ENCODE assay signal across 20 cellular contexts in the genomic region with DNA sequence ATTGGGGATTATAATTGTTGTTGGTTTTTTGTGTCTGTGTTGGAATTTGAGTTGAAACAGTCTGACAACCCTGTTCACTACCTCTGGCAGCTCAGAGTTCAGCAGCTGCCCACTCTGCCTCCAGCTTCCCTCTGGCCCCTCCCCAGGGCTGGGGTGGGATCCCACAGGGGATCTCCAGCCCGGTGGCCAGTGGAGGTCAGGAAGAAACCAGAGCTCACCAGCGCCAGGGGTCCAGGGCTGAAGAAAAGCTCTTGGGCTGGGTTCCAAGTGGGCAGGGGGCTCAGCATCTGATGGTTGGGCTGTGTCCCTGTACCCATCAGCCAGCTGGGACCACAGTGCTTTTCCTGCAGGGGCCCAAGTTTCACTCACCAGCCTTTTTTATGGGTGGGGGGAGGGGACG. TPM values are rescaled to one million over a fixed set of nuclear protein-coding genes. Genes with fewer than 3 reads are reported as not detected.
DNase-seq lines count a peak whose midpoint lies in the region; ATAC-seq and TF ChIP-seq lines count a peak whose summit lies in the region.
"Had no signal": no experiment of that assay in that cellular context is flagged by ENCODE, and none has a peak within 500 bp of the region (broad histone marks: within the 10 kb centered on the region; RNA-seq: fewer than 3 reads in every experiment).

No MANE protein-coding gene starts in this region.

- TF ChIP-seq POLR2A in spleen (IDR thresholded peaks at IDR 0.05): no peak

- no peak overlapping the region for H2AFZ ChIP-seq in Loucy (ENCODE audit: low read length)
- H2AFZ ChIP-seq in Karpas-422 (ENCODE audit: low read length): no peak overlapping the region
- H2AFZ ChIP-seq: GM23248 had no signal

- H4K20me1 ChIP-seq in Loucy (ENCODE audit: insufficient read depth, low read length, poor library complexity, severe bottlenecking) (no peaks in the 10 kb centered on the region), Karpas-422 (ENCODE audit: insufficient read depth, low read depth, low read length) (no peaks in the 10 kb centered on the region)

- peak overlapping the region; percentile 48 for H3K27ac ChIP-seq in WERI-Rb-1
- H3K27ac ChIP-seq in endodermal cell (ENCODE audit: low read depth, low read length): no peak overlapping the region
- H3K27ac ChIP-seq in spleen: no peak overlapping the region
- H3K27ac ChIP-seq in substantia nigra (ENCODE audit: low read depth, low read length, poor library complexity, severe bottlenecking): no peak overlapping the region
- H3K27ac ChIP-seq in Karpas-422 (ENCODE audit: low read length): no peak overlapping the region
- H3K27ac ChIP-seq: A549, GM23248 had no signal

- peaks cover 4% of the 10 kb centered on the region for H3K27me3 Mint-ChIP-seq in endodermal cell (ENCODE audit: insufficient read depth)
- H3K27me3 Mint-ChIP-seq: CD4-positive, alpha-beta memory T cell had no signal

- no peaks in the 10 kb centered on the region for H3F3A ChIP-seq in Loucy (ENCODE audit: low read depth)

- ATAC-seq in SK-N-SH treated with all-trans-retinoic acid at 6 μM for 48 hours: no peak
- ATAC-seq: A549, HCT116 had no signal

- H3K4me1 Mint-ChIP-seq in endodermal cell: peaks cover 5% of the 10 kb centered on the region

- peaks cover 7% of the 10 kb centered on the region for H3K4me1 ChIP-seq in Loucy (ENCODE audit: insufficient read depth, low read length, poor library complexity, severe bottlenecking)
- no peaks in the 10 kb centered on the region for H3K4me1 ChIP-seq in endodermal cell (ENCODE audit: control insufficient read depth, insufficient read depth, low read length)
- H3K4me1 ChIP-seq in spleen: peaks cover 3 to 28% (median 17%) of the 10 kb centered on the region in 6 donors
- no peaks in the 10 kb centered on the region for H3K4me1 ChIP-seq in Karpas-422 (ENCODE audit: low read length)
- H3K4me1 ChIP-seq: Caco-2 had no signal

- intact Hi-C loops in spleen (cut with DNase I; ENCODE audit: low total_unique reads): no loop called here

- H3K4me3 Mint-ChIP-seq in endodermal cell: no peak overlapping the region
- H3K4me3 Mint-ChIP-seq: CD4-positive, alpha-beta memory T cell; H9 had no signal

- H3K79me2 ChIP-seq in Loucy (ENCODE audit: insufficient read depth, low read length) (peaks cover 14% of the 10 kb centered on the region), Karpas-422 (ENCODE audit: low read length) (no peaks in the 10 kb centered on the region)

- no peak overlapping the region for H3K9ac ChIP-seq in Loucy (ENCODE audit: low read depth, low read length, poor library complexity, severe bottlenecking)
- no peak overlapping the region for H3K9ac ChIP-seq in endodermal cell (ENCODE audit: extremely low read depth, low read length, poor library complexity, severe bottlenecking)
- H3K9ac ChIP-seq in Karpas-422 (ENCODE audit: low read length): no peak overlapping the region
- H3K9ac ChIP-seq: GM23248 had no signal

- H3K4me2 ChIP-seq in Loucy (ENCODE audit: low read depth, low read length, poor library complexity, severe bottlenecking) (peak overlapping the region; percentile 67), Karpas-422 (ENCODE audit: low read depth, low read length, poor library complexity, severe bottlenecking) (no peak overlapping the region)
- H3K4me2 ChIP-seq: A549 had no signal

- H3K27me3 ChIP-seq in Loucy (ENCODE audit: insufficient read depth, low read length, poor library complexity, severe bottlenecking) (no peaks in the 10 kb centered on the region), WERI-Rb-1 (ENCODE audit: insufficient read depth, low read depth, severe bottlenecking) (no peaks in the 10 kb centered on the region), endodermal cell (ENCODE audit: control insufficient read depth, insufficient read depth, low read length, poor library complexity, severe bottlenecking) (no peaks in the 10 kb centered on the region), spleen (replicated peaks in 1 of 7) (no peaks in the 10 kb centered on the region), Karpas-422 (ENCODE audit: low read length) (no peaks in the 10 kb centered on the region)

- TF ChIP-seq CTCF in Loucy (conservative IDR thresholded peaks at IDR 0.05; ENCODE audit: low read length): no peak
- TF ChIP-seq CTCF in WERI-Rb-1 (IDR thresholded peaks at IDR 0.05; ENCODE audit: low read depth, low read length): no peak
- TF ChIP-seq CTCF in endodermal cell (conservative IDR thresholded peaks at IDR 0.05): no peak
- no peak for TF ChIP-seq CTCF in spleen (IDR thresholded peaks at IDR 0.05 in 8 of 11, conservative IDR thresholded peaks at IDR 0.05 in 3 of 11)

- no peaks in the 10 kb centered on the region for H3K36me3 ChIP-seq in Loucy (ENCODE audit: insufficient read depth, low read length)
- no peaks in the 10 kb centered on the region for H3K36me3 ChIP-seq in WERI-Rb-1
- H3K36me3 ChIP-seq in endodermal cell (ENCODE audit: control insufficient read depth, insufficient read depth, low read length): no peaks in the 10 kb centered on the region
- H3K36me3 ChIP-seq in spleen: peaks cover 0 to 11% (median 0%) of the 10 kb centered on the region in 6 donors
- no peaks in the 10 kb centered on the region for H3K36me3 ChIP-seq in Karpas-422 (ENCODE audit: insufficient read depth, low read length)

- H3K9me3 ChIP-seq in Loucy (ENCODE audit: insufficient read depth, low read depth, low read length): no peaks in the 10 kb centered on the region
- no peaks in the 10 kb centered on the region for H3K9me3 ChIP-seq in WERI-Rb-1 (ENCODE audit: severe bottlenecking)
- H3K9me3 ChIP-seq in endodermal cell (ENCODE audit: control insufficient read depth, low read length): no peaks in the 10 kb centered on the region
- H3K9me3 ChIP-seq in spleen: no peaks in the 10 kb centered on the region
- no peaks in the 10 kb centered on the region for H3K9me3 ChIP-seq in Karpas-422 (ENCODE audit: low read length)
- H3K9me3 ChIP-seq: A549, Caco-2 had no signal

- no peaks in the 10 kb centered on the region for H3K9me2 ChIP-seq in Loucy (replicated peaks; ENCODE audit: low read depth, low read length)
- H3K9me2 ChIP-seq in Karpas-422 (replicated peaks; ENCODE audit: insufficient read depth, low read length): no peaks in the 10 kb centered on the region

- no peak overlapping the region for H3K27ac Mint-ChIP-seq in endodermal cell
- H3K27ac Mint-ChIP-seq: H9 had no signal

- 86 to 100% methylated on average over 1 to 3 of the region's 3 CpGs for WGBS in endodermal cell (ENCODE audit: insufficient coverage in 1 of 2, insufficient read length in 1 of 2), 2 experiments
- WGBS in spleen, 5 donors: 43 to 94% (median 86%) methylated on average over 1 to 3 of the region's 3 CpGs

- H3K36me3 Mint-ChIP-seq in endodermal cell (ENCODE audit: low read depth): no peaks in the 10 kb centered on the region
- H3K36me3 Mint-ChIP-seq: CD4-positive, alpha-beta memory T cell had no signal

- H3K9me3 Mint-ChIP-seq in endodermal cell: no peaks in the 10 kb centered on the region
- H3K9me3 Mint-ChIP-seq: CD4-positive, alpha-beta memory T cell had no signal

- H3K4me3 ChIP-seq in Loucy (ENCODE audit: low read length, poor library complexity, severe bottlenecking) (no peak overlapping the region), WERI-Rb-1 (ENCODE audit: low read depth, low read length) (no peak overlapping the region), endodermal cell (ENCODE audit: low read length) (no peak overlapping the region), spleen (no peak overlapping the region), Karpas-422 (ENCODE audit: low read length) (no peak overlapping the region)
- H3K4me3 ChIP-seq: A549, GM23248 had no signal

- no peak for DNase-seq in WERI-Rb-1
- DNase-seq in endodermal cell: peak; percentile 35
- peak; percentile 63 for DNase-seq in spleen
- DNase-seq in substantia nigra (lab: John Stamatoyannopoulos, UW): no peak
- no peak for DNase-seq in Karpas-422
- DNase-seq: 8988T; ACHN; C1 segment of cervical spinal cord; Caco-2; CD4-positive, alpha-beta memory T cell; DMS153; DND-41; GM23248; H9 had no signal

TF ChIP-seq in SK-N-SH treated with all-trans-retinoic acid at 6 μM for 48 hours, 23 proteins besides CTCF, POLR2A, EP300 and RAD21:
- TF ChIP-seq SNAI2 (CRISPR knock-in tag; IDR thresholded peaks at IDR 0.05) (no peak), PPARA (CRISPR knock-in tag; IDR thresholded peaks at IDR 0.05; ENCODE audit: borderline replicate concordance) (no peak)

RNA-seq across cellular contexts. Expression of gene NCL, which starts 16.5 kb away (rescaled TPM):
- total RNA-seq in endodermal cell (100 to 1,000 TPM; 774 to 785 TPM), spleen (100 to 1,000 TPM; 133 to 424 (median 306) TPM)
- polyA plus RNA-seq in endodermal cell (2013, experiment 1 of 2): 504 TPM
- 496 TPM for polyA plus RNA-seq in endodermal cell (2013, experiment 2 of 2)
- polyA plus RNA-seq in spleen: 100 to 1,000 TPM; 113 to 161 (median 152) TPM
- total RNA-seq in Karpas-422 (2014; rRNA removed; shearing (Covaris generic); ENCODE audit: low replicate concordance): 200 and 291 TPM in 2 replicates

RNA-seq across cellular contexts. Expression of gene NMUR1, which starts 49.5 kb away (rescaled TPM):
- total RNA-seq in endodermal cell (under 1 TPM; 0.07 to 0.29 TPM), spleen (1 to 10 TPM in 6 of 7 donors, under 1 TPM in 1; 0.79 to 6.2 (median 3.1) TPM)
- polyA plus RNA-seq in endodermal cell (2013, experiment 1 of 2): 0.50 TPM
- 0.25 TPM for polyA plus RNA-seq in endodermal cell (2013, experiment 2 of 2)
- polyA plus RNA-seq in spleen: 1 to 10 TPM in 1 of 3 donors, under 1 TPM in 2; 0.32 to 1.0 (median 0.83) TPM
- not detected in 2 replicates for total RNA-seq in Karpas-422 (2014; rRNA removed; shearing (Covaris generic); ENCODE audit: low replicate concordance)
- total RNA-seq: Caco-2; CD4-positive, alpha-beta memory T cell; GM23248; H4 had no signal
- polyA plus RNA-seq: A549, BJ, GM23248 had no signal

Comparison
In these comparisons a context has a peak if more than half of its experiments do, and no peak if none do; other contexts are left out.
1. DNase-seq: peak in endodermal cell (single experiment) and spleen (single experiment); none in WERI-Rb-1 (single experiment), substantia nigra (0 of 49) and Karpas-422 (single experiment).